Comparison of ENCODE assay signal across 2 cellular contexts in the genomic region with DNA sequence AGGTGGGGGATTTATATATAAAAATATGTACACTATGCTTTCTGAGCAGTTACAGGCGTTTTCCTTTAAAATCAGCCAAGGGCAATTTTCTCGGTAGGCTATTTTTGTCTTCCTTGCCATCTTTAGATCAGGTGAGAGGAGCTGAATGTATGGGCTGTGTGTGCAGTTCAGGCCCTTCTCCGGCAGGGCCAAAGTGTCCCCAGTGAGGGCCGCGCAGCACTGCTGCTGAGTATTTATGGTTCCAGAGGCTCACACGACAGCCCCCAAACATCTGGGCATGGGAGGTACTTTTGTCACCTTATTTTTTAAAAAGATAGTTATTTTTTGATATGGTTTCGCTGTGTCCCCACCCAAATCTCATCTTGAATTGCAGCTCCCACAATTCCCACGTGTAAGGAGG.
TF ChIP-seq lines count a peak whose summit lies in the region.

No MANE protein-coding gene starts in this region.

TF ChIP-seq in GM23338, 12 proteins besides CTCF, POLR2A, EP300 and RAD21 (continued from another document):
- TF ChIP-seq, protein P1, sequence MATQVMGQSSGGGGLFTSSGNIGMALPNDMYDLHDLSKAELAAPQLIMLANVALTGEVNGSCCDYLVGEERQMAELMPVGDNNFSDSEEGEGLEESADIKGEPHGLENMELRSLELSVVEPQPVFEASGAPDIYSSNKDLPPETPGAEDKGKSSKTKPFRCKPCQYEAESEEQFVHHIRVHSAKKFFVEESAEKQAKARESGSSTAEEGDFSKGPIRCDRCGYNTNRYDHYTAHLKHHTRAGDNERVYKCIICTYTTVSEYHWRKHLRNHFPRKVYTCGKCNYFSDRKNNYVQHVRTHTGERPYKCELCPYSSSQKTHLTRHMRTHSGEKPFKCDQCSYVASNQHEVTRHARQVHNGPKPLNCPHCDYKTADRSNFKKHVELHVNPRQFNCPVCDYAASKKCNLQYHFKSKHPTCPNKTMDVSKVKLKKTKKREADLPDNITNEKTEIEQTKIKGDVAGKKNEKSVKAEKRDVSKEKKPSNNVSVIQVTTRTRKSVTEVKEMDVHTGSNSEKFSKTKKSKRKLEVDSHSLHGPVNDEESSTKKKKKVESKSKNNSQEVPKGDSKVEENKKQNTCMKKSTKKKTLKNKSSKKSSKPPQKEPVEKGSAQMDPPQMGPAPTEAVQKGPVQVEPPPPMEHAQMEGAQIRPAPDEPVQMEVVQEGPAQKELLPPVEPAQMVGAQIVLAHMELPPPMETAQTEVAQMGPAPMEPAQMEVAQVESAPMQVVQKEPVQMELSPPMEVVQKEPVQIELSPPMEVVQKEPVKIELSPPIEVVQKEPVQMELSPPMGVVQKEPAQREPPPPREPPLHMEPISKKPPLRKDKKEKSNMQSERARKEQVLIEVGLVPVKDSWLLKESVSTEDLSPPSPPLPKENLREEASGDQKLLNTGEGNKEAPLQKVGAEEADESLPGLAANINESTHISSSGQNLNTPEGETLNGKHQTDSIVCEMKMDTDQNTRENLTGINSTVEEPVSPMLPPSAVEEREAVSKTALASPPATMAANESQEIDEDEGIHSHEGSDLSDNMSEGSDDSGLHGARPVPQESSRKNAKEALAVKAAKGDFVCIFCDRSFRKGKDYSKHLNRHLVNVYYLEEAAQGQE (IDR thresholded peaks at IDR 0.05; ENCODE audit: unreplicated experiment) = no peak
TF ChIP-seq in GM23338: peak in this region for 0.

TF ChIP-seq in WTC11, 78 proteins besides CTCF, POLR2A, EP300 and RAD21 (continued from another document):
- TF ChIP-seq, protein P2, sequence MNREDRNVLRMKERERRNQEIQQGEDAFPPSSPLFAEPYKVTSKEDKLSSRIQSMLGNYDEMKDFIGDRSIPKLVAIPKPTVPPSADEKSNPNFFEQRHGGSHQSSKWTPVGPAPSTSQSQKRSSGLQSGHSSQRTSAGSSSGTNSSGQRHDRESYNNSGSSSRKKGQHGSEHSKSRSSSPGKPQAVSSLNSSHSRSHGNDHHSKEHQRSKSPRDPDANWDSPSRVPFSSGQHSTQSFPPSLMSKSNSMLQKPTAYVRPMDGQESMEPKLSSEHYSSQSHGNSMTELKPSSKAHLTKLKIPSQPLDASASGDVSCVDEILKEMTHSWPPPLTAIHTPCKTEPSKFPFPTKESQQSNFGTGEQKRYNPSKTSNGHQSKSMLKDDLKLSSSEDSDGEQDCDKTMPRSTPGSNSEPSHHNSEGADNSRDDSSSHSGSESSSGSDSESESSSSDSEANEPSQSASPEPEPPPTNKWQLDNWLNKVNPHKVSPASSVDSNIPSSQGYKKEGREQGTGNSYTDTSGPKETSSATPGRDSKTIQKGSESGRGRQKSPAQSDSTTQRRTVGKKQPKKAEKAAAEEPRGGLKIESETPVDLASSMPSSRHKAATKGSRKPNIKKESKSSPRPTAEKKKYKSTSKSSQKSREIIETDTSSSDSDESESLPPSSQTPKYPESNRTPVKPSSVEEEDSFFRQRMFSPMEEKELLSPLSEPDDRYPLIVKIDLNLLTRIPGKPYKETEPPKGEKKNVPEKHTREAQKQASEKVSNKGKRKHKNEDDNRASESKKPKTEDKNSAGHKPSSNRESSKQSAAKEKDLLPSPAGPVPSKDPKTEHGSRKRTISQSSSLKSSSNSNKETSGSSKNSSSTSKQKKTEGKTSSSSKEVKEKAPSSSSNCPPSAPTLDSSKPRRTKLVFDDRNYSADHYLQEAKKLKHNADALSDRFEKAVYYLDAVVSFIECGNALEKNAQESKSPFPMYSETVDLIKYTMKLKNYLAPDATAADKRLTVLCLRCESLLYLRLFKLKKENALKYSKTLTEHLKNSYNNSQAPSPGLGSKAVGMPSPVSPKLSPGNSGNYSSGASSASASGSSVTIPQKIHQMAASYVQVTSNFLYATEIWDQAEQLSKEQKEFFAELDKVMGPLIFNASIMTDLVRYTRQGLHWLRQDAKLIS (CRISPR knock-in tag; IDR thresholded peaks at IDR 0.05; ENCODE audit: borderline replicate concordance) = no peak
- TF ChIP-seq, protein P3, sequence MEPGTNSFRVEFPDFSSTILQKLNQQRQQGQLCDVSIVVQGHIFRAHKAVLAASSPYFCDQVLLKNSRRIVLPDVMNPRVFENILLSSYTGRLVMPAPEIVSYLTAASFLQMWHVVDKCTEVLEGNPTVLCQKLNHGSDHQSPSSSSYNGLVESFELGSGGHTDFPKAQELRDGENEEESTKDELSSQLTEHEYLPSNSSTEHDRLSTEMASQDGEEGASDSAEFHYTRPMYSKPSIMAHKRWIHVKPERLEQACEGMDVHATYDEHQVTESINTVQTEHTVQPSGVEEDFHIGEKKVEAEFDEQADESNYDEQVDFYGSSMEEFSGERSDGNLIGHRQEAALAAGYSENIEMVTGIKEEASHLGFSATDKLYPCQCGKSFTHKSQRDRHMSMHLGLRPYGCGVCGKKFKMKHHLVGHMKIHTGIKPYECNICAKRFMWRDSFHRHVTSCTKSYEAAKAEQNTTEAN (CRISPR knock-in tag; IDR thresholded peaks at IDR 0.05) = no peak
- no peak for TF ChIP-seq MXD4 (CRISPR knock-in tag; IDR thresholded peaks at IDR 0.05; ENCODE audit: borderline replicate concordance)
- no peak for TF ChIP-seq RELA (CRISPR knock-in tag; IDR thresholded peaks at IDR 0.05; ENCODE audit: borderline replicate concordance)
- no peak for TF ChIP-seq NFYB (CRISPR knock-in tag; conservative IDR thresholded peaks at IDR 0.05; ENCODE audit: low read depth)
- TF ChIP-seq, protein P4, sequence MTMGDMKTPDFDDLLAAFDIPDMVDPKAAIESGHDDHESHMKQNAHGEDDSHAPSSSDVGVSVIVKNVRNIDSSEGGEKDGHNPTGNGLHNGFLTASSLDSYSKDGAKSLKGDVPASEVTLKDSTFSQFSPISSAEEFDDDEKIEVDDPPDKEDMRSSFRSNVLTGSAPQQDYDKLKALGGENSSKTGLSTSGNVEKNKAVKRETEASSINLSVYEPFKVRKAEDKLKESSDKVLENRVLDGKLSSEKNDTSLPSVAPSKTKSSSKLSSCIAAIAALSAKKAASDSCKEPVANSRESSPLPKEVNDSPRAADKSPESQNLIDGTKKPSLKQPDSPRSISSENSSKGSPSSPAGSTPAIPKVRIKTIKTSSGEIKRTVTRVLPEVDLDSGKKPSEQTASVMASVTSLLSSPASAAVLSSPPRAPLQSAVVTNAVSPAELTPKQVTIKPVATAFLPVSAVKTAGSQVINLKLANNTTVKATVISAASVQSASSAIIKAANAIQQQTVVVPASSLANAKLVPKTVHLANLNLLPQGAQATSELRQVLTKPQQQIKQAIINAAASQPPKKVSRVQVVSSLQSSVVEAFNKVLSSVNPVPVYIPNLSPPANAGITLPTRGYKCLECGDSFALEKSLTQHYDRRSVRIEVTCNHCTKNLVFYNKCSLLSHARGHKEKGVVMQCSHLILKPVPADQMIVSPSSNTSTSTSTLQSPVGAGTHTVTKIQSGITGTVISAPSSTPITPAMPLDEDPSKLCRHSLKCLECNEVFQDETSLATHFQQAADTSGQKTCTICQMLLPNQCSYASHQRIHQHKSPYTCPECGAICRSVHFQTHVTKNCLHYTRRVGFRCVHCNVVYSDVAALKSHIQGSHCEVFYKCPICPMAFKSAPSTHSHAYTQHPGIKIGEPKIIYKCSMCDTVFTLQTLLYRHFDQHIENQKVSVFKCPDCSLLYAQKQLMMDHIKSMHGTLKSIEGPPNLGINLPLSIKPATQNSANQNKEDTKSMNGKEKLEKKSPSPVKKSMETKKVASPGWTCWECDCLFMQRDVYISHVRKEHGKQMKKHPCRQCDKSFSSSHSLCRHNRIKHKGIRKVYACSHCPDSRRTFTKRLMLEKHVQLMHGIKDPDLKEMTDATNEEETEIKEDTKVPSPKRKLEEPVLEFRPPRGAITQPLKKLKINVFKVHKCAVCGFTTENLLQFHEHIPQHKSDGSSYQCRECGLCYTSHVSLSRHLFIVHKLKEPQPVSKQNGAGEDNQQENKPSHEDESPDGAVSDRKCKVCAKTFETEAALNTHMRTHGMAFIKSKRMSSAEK (CRISPR knock-in tag; IDR thresholded peaks at IDR 0.05; ENCODE audit: borderline replicate concordance) = no peak
- TF ChIP-seq, protein P5, sequence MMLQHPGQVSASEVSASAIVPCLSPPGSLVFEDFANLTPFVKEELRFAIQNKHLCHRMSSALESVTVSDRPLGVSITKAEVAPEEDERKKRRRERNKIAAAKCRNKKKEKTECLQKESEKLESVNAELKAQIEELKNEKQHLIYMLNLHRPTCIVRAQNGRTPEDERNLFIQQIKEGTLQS (CRISPR knock-in tag; conservative IDR thresholded peaks at IDR 0.05) = no peak
- no peak for TF ChIP-seq ZNF396 (CRISPR knock-in tag; IDR thresholded peaks at IDR 0.05; ENCODE audit: borderline replicate concordance)
- TF ChIP-seq PRRX2 (CRISPR knock-in tag; IDR thresholded peaks at IDR 0.05) = no peak
- no peak for TF ChIP-seq GABPB1 (CRISPR knock-in tag; IDR thresholded peaks at IDR 0.05)
- TF ChIP-seq, protein P6, sequence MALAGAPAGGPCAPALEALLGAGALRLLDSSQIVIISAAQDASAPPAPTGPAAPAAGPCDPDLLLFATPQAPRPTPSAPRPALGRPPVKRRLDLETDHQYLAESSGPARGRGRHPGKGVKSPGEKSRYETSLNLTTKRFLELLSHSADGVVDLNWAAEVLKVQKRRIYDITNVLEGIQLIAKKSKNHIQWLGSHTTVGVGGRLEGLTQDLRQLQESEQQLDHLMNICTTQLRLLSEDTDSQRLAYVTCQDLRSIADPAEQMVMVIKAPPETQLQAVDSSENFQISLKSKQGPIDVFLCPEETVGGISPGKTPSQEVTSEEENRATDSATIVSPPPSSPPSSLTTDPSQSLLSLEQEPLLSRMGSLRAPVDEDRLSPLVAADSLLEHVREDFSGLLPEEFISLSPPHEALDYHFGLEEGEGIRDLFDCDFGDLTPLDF (CRISPR knock-in tag; IDR thresholded peaks at IDR 0.05) = no peak
